In genomic region chr6:36130672-36131516, GRCh38 we compare ENCODE assay signal across 8 cellular contexts. TPM values are rescaled to one million over a fixed set of nuclear protein-coding genes. Genes with fewer than 3 reads are reported as not detected.
DNase-seq lines count a peak whose midpoint lies in the region; ATAC-seq, FAIRE-seq and TF ChIP-seq lines count a peak whose summit lies in the region.

No MANE protein-coding gene starts in this region.

- no peaks in the 10 kb centered on the region for H3K9me2 ChIP-seq in OCI-LY1 (ENCODE audit: low read depth, low read length)

- H3K4me1 ChIP-seq in BE2C, result peaks cover 28% of the 10 kb centered on the region
- peaks cover 18% of the 10 kb centered on the region for H3K4me1 ChIP-seq in OCI-LY1 (ENCODE audit: insufficient read depth, low read length, severe bottlenecking)

- H3K27me3 Mint-ChIP-seq in activated naive CD4-positive, alpha-beta T cell treated with anti-CD3 and anti-CD28 coated beads, Interleukin-2, amount 50 U/mL, for 24 hours, result no peaks in the 10 kb centered on the region

- H3K36me3 Mint-ChIP-seq in activated naive CD4-positive, alpha-beta T cell treated with anti-CD3 and anti-CD28 coated beads, Interleukin-2, amount 50 U/mL, for 24 hours, result peaks cover 10% of the 10 kb centered on the region

- no peak for TF ChIP-seq CTCF in BE2C (IDR thresholded peaks at IDR 0.05; ENCODE audit: low read depth, low read length)
- TF ChIP-seq CTCF in OCI-LY1 (IDR thresholded peaks at IDR 0.05; ENCODE audit: low read length), result no peak

- H3K27ac ChIP-seq in OCI-LY1 (ENCODE audit: low read depth, low read length, poor library complexity, severe bottlenecking), result no peak overlapping the region

- no peak overlapping the region for H3K4me3 ChIP-seq in BE2C (ENCODE audit: low read depth, low read length)
- H3K4me3 ChIP-seq in OCI-LY1 (ENCODE audit: low read depth, low read length, poor library complexity, severe bottlenecking), result peak overlapping the region; percentile 39
- peak overlapping the region; percentile 21 for H3K4me3 ChIP-seq in iPS-11a (ENCODE audit: low read depth, low read length)

- H3K9ac ChIP-seq in OCI-LY1 (ENCODE audit: low read length), result no peak overlapping the region; the same call in 1 of the 2 replicates

- H3K4me1 Mint-ChIP-seq in activated naive CD4-positive, alpha-beta T cell treated with anti-CD3 and anti-CD28 coated beads, Interleukin-2, amount 50 U/mL, for 24 hours, result peaks cover 62% of the 10 kb centered on the region

- H3K9me3 Mint-ChIP-seq in activated naive CD4-positive, alpha-beta T cell treated with anti-CD3 and anti-CD28 coated beads, Interleukin-2, amount 50 U/mL, for 24 hours, result no peaks in the 10 kb centered on the region

- H3K36me3 ChIP-seq in BE2C (no peaks in the 10 kb centered on the region), OCI-LY1 (ENCODE audit: insufficient read depth, low read length) (no peaks in the 10 kb centered on the region)

- FAIRE-seq in frontal cortex (lab: Jason Lieb, UNC), result no peak

- H3F3A ChIP-seq in OCI-LY1 (ENCODE audit: insufficient read depth, low read length), result no peaks in the 10 kb centered on the region

- H3K27ac Mint-ChIP-seq in activated naive CD4-positive, alpha-beta T cell treated with anti-CD3 and anti-CD28 coated beads, Interleukin-2, amount 50 U/mL, for 24 hours, result peak overlapping the region; percentile 80

- no peaks in the 10 kb centered on the region for H4K20me1 ChIP-seq in OCI-LY1 (ENCODE audit: insufficient read depth, low read length)

- H3K27me3 ChIP-seq in BE2C (no peaks in the 10 kb centered on the region), OCI-LY1 (ENCODE audit: insufficient read depth, low read length) (no peaks in the 10 kb centered on the region)

- peak overlapping the region; percentile 57 for H3K4me2 ChIP-seq in OCI-LY1 (ENCODE audit: low read length)

- H3K4me3 Mint-ChIP-seq in activated naive CD4-positive, alpha-beta T cell treated with anti-CD3 and anti-CD28 coated beads, Interleukin-2, amount 50 U/mL, for 24 hours, result peak overlapping the region; percentile 88

- ATAC-seq in GM21723 (IDR thresholded peaks at IDR 0.05; ENCODE audit: unreplicated experiment), result peak; percentile 25
- no peak for ATAC-seq in HG02840 (IDR thresholded peaks at IDR 0.05; ENCODE audit: low FRiP score, unreplicated experiment)

- peak; percentile 51 for DNase-seq in BE2C
- peak; percentile 69 for DNase-seq in stimulated activated CD4-positive, alpha-beta T cell treated with anti-CD3 and anti-CD28 coated beads, Interleukin-12 subunit alpha, Interleukin-12 subunit beta, amount 100 ng/mL, for 4 hours
- no peak for DNase-seq in frontal cortex (ENCODE audit: low spot score in 2 of 2)

- H2AFZ ChIP-seq in OCI-LY1 (ENCODE audit: low read length), result no peak overlapping the region

- H3K79me2 ChIP-seq in OCI-LY1 (ENCODE audit: insufficient read depth, low read length), result no peaks in the 10 kb centered on the region

- H3K9me3 ChIP-seq in BE2C, result no peaks in the 10 kb centered on the region
- H3K9me3 ChIP-seq in OCI-LY1 (ENCODE audit: low read length), result no peaks in the 10 kb centered on the region

RNA-seq across cellular contexts. Expression of gene MAPK13, which starts 0.6 kb away (rescaled TPM):
- 9.0 TPM for polyA plus RNA-seq in BE2C (2012; ENCODE audit: insufficient read depth, insufficient read length, low read depth)
- 1.2 TPM for total RNA-seq in frontal cortex

Comparison
In these comparisons a context has a peak if more than half of its experiments do, and no peak if none do; other contexts are left out.
1. DNase-seq: peak in BE2C (single experiment) and stimulated activated CD4-positive, alpha-beta T cell treated with anti-CD3 and anti-CD28 coated beads, Interleukin-12 subunit alpha, Interleukin-12 subunit beta, amount 100 ng/mL, for 4 hours (single experiment); none in frontal cortex (0 of 2).